Comparison of ENCODE assay signal across 37 cellular contexts in the genomic region with DNA sequence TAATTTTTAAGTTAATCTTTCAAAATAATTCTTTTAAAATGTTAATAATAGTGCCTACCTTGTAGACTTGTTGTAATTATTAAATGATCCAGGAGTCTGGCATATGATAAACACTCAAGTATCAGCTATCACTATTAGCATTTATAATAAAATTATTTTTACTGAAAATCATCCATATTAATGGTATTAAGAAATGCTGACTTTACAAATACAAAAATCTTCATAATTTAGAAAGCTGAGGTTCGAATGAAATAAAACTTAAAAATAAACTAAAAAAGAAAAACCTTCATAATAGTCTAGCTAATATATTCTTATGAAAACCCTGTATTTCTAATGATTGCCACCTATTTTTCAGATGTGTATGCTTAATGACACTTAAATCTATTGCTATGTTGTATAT. TPM values are rescaled to one million over a fixed set of nuclear protein-coding genes. Genes with fewer than 3 reads are reported as not detected.
"Had no signal": no experiment of that assay in that cellular context is flagged by ENCODE, and none has a peak within 500 bp of the region (broad histone marks: within the 10 kb centered on the region; RNA-seq: fewer than 3 reads in every experiment).

No MANE protein-coding gene starts in this region.

- ATAC-seq: activated CD8-positive, alpha-beta T cell treated with anti-CD3 and anti-CD28 coated beads for 36 hours; activated naive CD4-positive, alpha-beta T cell treated with anti-CD3 and anti-CD28 coated beads, Interleukin-2, amount 50 U/mL, for 72 hours; activated T-cell treated with anti-CD3 and anti-CD28 coated beads, Interleukin-2, amount 50 U/mL, for 4 hours; activated T-cell treated with anti-CD3 and anti-CD28 coated beads, Interleukin-2, amount 50 U/mL, for 72 hours had no signal

- H3K4me3 ChIP-seq: adrenal gland, ascending aorta, cardiac muscle cell had no signal

- H3K27ac Mint-ChIP-seq: activated B cell treated with CpG ODN at 0.5 μM for 24 hours; activated CD4-positive, alpha-beta memory T cell treated with anti-CD3 and anti-CD28 coated beads for 36 hours; activated CD4-positive, alpha-beta T cell treated with anti-CD3 and anti-CD28 coated beads, Interleukin-2, amount 10 ng/mL, durations not matched to agents 24 days and 14 days; activated CD8-positive, alpha-beta T cell treated with anti-CD3 and anti-CD28 coated beads for 36 hours; activated naive CD4-positive, alpha-beta T cell treated with anti-CD3 and anti-CD28 coated beads for 36 hours; activated naive CD4-positive, alpha-beta T cell treated with anti-CD3 and anti-CD28 coated beads, Interleukin-2, amount 50 U/mL, for 72 hours; activated naive CD8-positive, alpha-beta T cell treated with anti-CD3 and anti-CD28 coated beads for 36 hours; activated T-cell treated with anti-CD3 and anti-CD28 coated beads, Interleukin-2, amount 50 U/mL, for 72 hours; activated T-helper 1 cell treated with anti-CD3 and anti-CD28 coated beads, Interleukin-12 subunit alpha, Interleukin-12 subunit beta, Interleukin-2, Interleukin-4 antibody, amounts not matched to agents 30 ng/mL and 10 ng/mL and 1 ng/mL, durations not matched to agents 14 hours and 24 hours and 36 hours; brain; T-helper 1 cell treated with Interleukin-12 subunit alpha and Interleukin-12 subunit beta and Interleukin-4 antibody, amounts not matched to agents 30 μg/mL and 1 μg/mL, for 36 hours; T-helper 2 cell treated with Interferon-gamma antibody and Interleukin-4, amounts not matched to agents 5 μg/mL and 100 μg/mL, for 36 hours had no signal

- DNase-seq: activated B cell treated with CpG ODN at 0.5 μM for 24 hours; activated CD4-positive, alpha-beta memory T cell treated with anti-CD3 and anti-CD28 coated beads for 36 hours; activated CD4-positive, alpha-beta T cell treated with anti-CD3 and anti-CD28 coated beads for 4 hours; activated CD4-positive, alpha-beta T cell treated with anti-CD3 and anti-CD28 coated beads, Interleukin-2, amount 10 ng/mL, durations not matched to agents 24 days and 14 days; activated CD4-positive, alpha-beta T cell treated with anti-CD3 and anti-CD28 coated beads, Interleukin-2, amount 50 U/mL, for 1 hour; activated CD4-positive, alpha-beta T cell treated with anti-CD3 and anti-CD28 coated beads, Interleukin-2, amount 50 U/mL, for 4 hours; activated CD4-positive, CD25-positive, alpha-beta regulatory T cell treated with anti-CD3 and anti-CD28 coated beads, Interleukin-2, amount 50 U/mL, for 72 hours; activated CD8-positive, alpha-beta memory T cell treated with anti-CD3 and anti-CD28 coated beads, Interleukin-2, amount 50 U/mL, for 4 hours; activated CD8-positive, alpha-beta T cell treated with anti-CD3 and anti-CD28 coated beads for 36 hours; activated effector memory CD4-positive, alpha-beta T cell treated with anti-CD3 and anti-CD28 coated beads, Interleukin-2, amount 50 U/mL, for 16 hours; activated gamma-delta T cell treated with Interleukin-2 at 50 U/mL for 16 hours; activated naive CD4-positive, alpha-beta T cell; activated naive CD4-positive, alpha-beta T cell treated with anti-CD3 and anti-CD28 coated beads for 36 hours; activated naive CD4-positive, alpha-beta T cell treated with anti-CD3 and anti-CD28 coated beads, Interleukin-2, amount 50 U/mL, for 16 hours; activated naive CD8-positive, alpha-beta T cell treated with anti-CD3 and anti-CD28 coated beads for 36 hours; activated T-cell treated with anti-CD3 and anti-CD28 coated beads for 4 hours; activated T-cell treated with anti-CD3 and anti-CD28 coated beads, Interleukin-2, amount 50 U/mL, for 1 hour; activated T-cell treated with anti-CD3 and anti-CD28 coated beads, Interleukin-2, amount 50 U/mL, for 4 hours; activated T-cell treated with anti-CD3 and anti-CD28 coated beads, Interleukin-2, amount 50 U/mL, for 72 hours; adrenal gland; amniotic stem cell; anterior cingulate cortex; cerebellar nuclear complex; T-helper 1 cell; T-helper 2 cell; T-helper 9 cell had no signal

- H3K9me3 ChIP-seq: adrenal gland, ascending aorta had no signal

- FAIRE-seq: bronchial epithelial cell, TTC549 had no signal

- H3K9me3 Mint-ChIP-seq: activated B cell treated with CpG ODN at 0.5 μM for 24 hours; activated CD4-positive, alpha-beta memory T cell treated with anti-CD3 and anti-CD28 coated beads for 36 hours; activated CD4-positive, alpha-beta T cell treated with anti-CD3 and anti-CD28 coated beads, Interleukin-2, amount 10 ng/mL, durations not matched to agents 24 days and 14 days; activated CD8-positive, alpha-beta T cell treated with anti-CD3 and anti-CD28 coated beads for 36 hours; activated naive CD4-positive, alpha-beta T cell treated with anti-CD3 and anti-CD28 coated beads for 36 hours; activated naive CD4-positive, alpha-beta T cell treated with anti-CD3 and anti-CD28 coated beads, Interleukin-2, amount 50 U/mL, for 72 hours; activated naive CD8-positive, alpha-beta T cell treated with anti-CD3 and anti-CD28 coated beads for 36 hours; activated T-cell treated with anti-CD3 and anti-CD28 coated beads, Interleukin-2, amount 50 U/mL, for 4 hours; activated T-cell treated with anti-CD3 and anti-CD28 coated beads, Interleukin-2, amount 50 U/mL, for 72 hours; activated T-helper 1 cell treated with anti-CD3 and anti-CD28 coated beads, Interleukin-12 subunit alpha, Interleukin-12 subunit beta, Interleukin-2, Interleukin-4 antibody, amounts not matched to agents 30 ng/mL and 10 ng/mL and 1 ng/mL, durations not matched to agents 14 hours and 24 hours and 36 hours; central memory CD8-positive, alpha-beta T cell; T-helper 1 cell treated with Interleukin-12 subunit alpha and Interleukin-12 subunit beta and Interleukin-4 antibody, amounts not matched to agents 30 μg/mL and 1 μg/mL, for 36 hours; T-helper 2 cell treated with Interferon-gamma antibody and Interleukin-4, amounts not matched to agents 5 μg/mL and 100 μg/mL, for 36 hours had no signal

- H3K27ac ChIP-seq: adrenal gland, ascending aorta, cardiac muscle cell, VCaP had no signal

- H3K27me3 ChIP-seq: adrenal gland, ascending aorta had no signal

- H3K4me3 Mint-ChIP-seq: activated B cell treated with CpG ODN at 0.5 μM for 24 hours; activated CD4-positive, alpha-beta memory T cell treated with anti-CD3 and anti-CD28 coated beads for 36 hours; activated CD4-positive, alpha-beta T cell treated with anti-CD3 and anti-CD28 coated beads, Interleukin-2, amount 10 ng/mL, durations not matched to agents 24 days and 14 days; activated CD8-positive, alpha-beta T cell treated with anti-CD3 and anti-CD28 coated beads for 36 hours; activated naive CD4-positive, alpha-beta T cell treated with anti-CD3 and anti-CD28 coated beads for 36 hours; activated naive CD8-positive, alpha-beta T cell treated with anti-CD3 and anti-CD28 coated beads for 36 hours; activated T-cell treated with anti-CD3 and anti-CD28 coated beads, Interleukin-2, amount 50 U/mL, for 4 hours; activated T-cell treated with anti-CD3 and anti-CD28 coated beads, Interleukin-2, amount 50 U/mL, for 72 hours; activated T-helper 1 cell treated with anti-CD3 and anti-CD28 coated beads, Interleukin-12 subunit alpha, Interleukin-12 subunit beta, Interleukin-2, Interleukin-4 antibody, amounts not matched to agents 30 ng/mL and 10 ng/mL and 1 ng/mL, durations not matched to agents 14 hours and 24 hours and 36 hours; brain; central memory CD8-positive, alpha-beta T cell; T-helper 1 cell treated with Interleukin-12 subunit alpha and Interleukin-12 subunit beta and Interleukin-4 antibody, amounts not matched to agents 30 μg/mL and 1 μg/mL, for 36 hours; T-helper 2 cell treated with Interferon-gamma antibody and Interleukin-4, amounts not matched to agents 5 μg/mL and 100 μg/mL, for 36 hours had no signal

- H3K36me3 ChIP-seq: adrenal gland, ascending aorta, cardiac muscle cell had no signal

- H3K36me3 Mint-ChIP-seq: activated CD4-positive, alpha-beta memory T cell treated with anti-CD3 and anti-CD28 coated beads for 36 hours; activated naive CD8-positive, alpha-beta T cell treated with anti-CD3 and anti-CD28 coated beads for 36 hours had no signal

RNA-seq across cellular contexts. Expression of a gene that starts 5.2 kb away (rescaled TPM):
- total RNA-seq: activated B cell treated with CpG ODN at 0.5 μM for 24 hours; activated naive CD4-positive, alpha-beta T cell treated with anti-CD3 and anti-CD28 coated beads for 36 hours; activated T-cell treated with anti-CD3 and anti-CD28 coated beads, Interleukin-2, amount 50 U/mL, for 72 hours; activated T-helper 1 cell treated with anti-CD3 and anti-CD28 coated beads, Interleukin-12 subunit alpha, Interleukin-12 subunit beta, Interleukin-2, Interleukin-4 antibody, amounts not matched to agents 30 ng/mL and 10 ng/mL and 1 ng/mL, durations not matched to agents 14 hours and 24 hours and 36 hours had no signal
